9 cellular contexts compared by ENCODE assay signal in genomic region chr1:149846600-149847466, GRCh38. TPM values are rescaled to one million over a fixed set of nuclear protein-coding genes. Genes with fewer than 3 reads are reported as not detected.
DNase-seq lines count a peak whose midpoint lies in the region; ATAC-seq and TF ChIP-seq lines count a peak whose summit lies in the region.
"Had no signal": no experiment of that assay in that cellular context is flagged by ENCODE, and none has a peak within 500 bp of the region (broad histone marks: within the 10 kb centered on the region; RNA-seq: fewer than 3 reads in every experiment).

No MANE protein-coding gene starts in this region.

- H2BK20ac ChIP-seq in IMR-90 (ENCODE audit: low read depth, low read length) = no peak overlapping the region

- H3K4ac ChIP-seq in IMR-90 (ENCODE audit: low read depth, low read length) = no peak overlapping the region

- intact Hi-C loops in Calu3 (cut with micrococcal nuclease; ENCODE audit: unreplicated experiment) (no loop called here), IMR-90 (cut with micrococcal nuclease) (no loop called here), natural killer cell (cut with micrococcal nuclease) (no loop called here)

- CTCF ChIA-PET in Calu3 (lab: Charles Lee) = no interaction called here
- CTCF ChIA-PET in IMR-90 (lab: Yijun Ruan, JAX) = no interaction called here
- CTCF ChIA-PET in activated CD8-positive, alpha-beta T cell treated with anti-CD3 and anti-CD28 coated beads, Interleukin-2, amount 10 ng/mL, durations not matched to agents 7 days and 5 days (lab: Charles Lee) = no interaction called here

- no peak overlapping the region for H2BK5ac ChIP-seq in IMR-90 (ENCODE audit: low read depth, low read length, poor library complexity, severe bottlenecking)

- peaks cover 3% of the 10 kb centered on the region for H3K36me3 ChIP-seq in IMR-90 (ENCODE audit: control insufficient read depth, insufficient read depth, low read length)

- H3K36me3 Mint-ChIP-seq in Calu3 (ENCODE audit: insufficient read depth, unreplicated experiment) (peaks cover 68% of the 10 kb centered on the region), natural killer cell (no peaks in the 10 kb centered on the region)
- peaks cover 56% of the 10 kb centered on the region for H3K36me3 Mint-ChIP-seq in activated CD8-positive, alpha-beta T cell treated with anti-CD3 and anti-CD28 coated beads, Interleukin-2, amount 10 ng/mL, durations not matched to agents 7 days and 5 days (ENCODE audit: low read depth)

- H3K9me3 Mint-ChIP-seq in Calu3 (ENCODE audit: low read depth, unreplicated experiment) = no peaks in the 10 kb centered on the region
- H3K9me3 Mint-ChIP-seq in activated CD8-positive, alpha-beta T cell treated with anti-CD3 and anti-CD28 coated beads, Interleukin-2, amount 10 ng/mL, durations not matched to agents 7 days and 5 days (ENCODE audit: insufficient read depth) = no peaks in the 10 kb centered on the region
- H3K9me3 Mint-ChIP-seq in natural killer cell = no peaks in the 10 kb centered on the region

- no peak for TF ChIP-seq RAD21 in IMR-90 (IDR thresholded peaks at IDR 0.05; ENCODE audit: low read length)

- H3K79me1 ChIP-seq in IMR-90 (ENCODE audit: low read depth in 1 of 2, low read length in 2 of 2) = peaks cover 26 to 51% of the 10 kb centered on the region in 2 experiments

- H3K4me3 ChIP-seq in IMR-90 (ENCODE audit: insufficient read depth, low read depth, low read length) = no peak overlapping the region
- H3K4me3 ChIP-seq: mucosa of descending colon had no signal

- no TSS peak for BruUV-seq in Calu3 (replicated peaks; lab: Mats Ljungman, UMichigan)
- no TSS peak for BruUV-seq in IMR-90 (replicated peaks; lab: Mats Ljungman, UMichigan)

- no peak overlapping the region for H4K5ac ChIP-seq in IMR-90 (ENCODE audit: low read depth, low read length)

- H3K9ac ChIP-seq in IMR-90 (ENCODE audit: low read depth, low read length) = no peak overlapping the region

- no peak for TF ChIP-seq CTCF in Calu3 (IDR thresholded peaks at IDR 0.05; ENCODE audit: unreplicated experiment)
- no peak for TF ChIP-seq CTCF in IMR-90 (conservative IDR thresholded peaks at IDR 0.05; ENCODE audit: low read depth, low read length)
- no peak for TF ChIP-seq CTCF in natural killer cell (IDR thresholded peaks at IDR 0.05)

- no peak overlapping the region for H2AFZ ChIP-seq in IMR-90 (replicated peaks; ENCODE audit: low read length, poor library complexity)

- no peak overlapping the region for H2AK9ac ChIP-seq in IMR-90 (replicated peaks; ENCODE audit: low read depth, low read length, poor library complexity)

- H3K4me1 Mint-ChIP-seq in Calu3 (ENCODE audit: low read depth, unreplicated experiment) (peaks cover 53% of the 10 kb centered on the region), natural killer cell (peaks cover 45 to 63% of the 10 kb centered on the region in 2 donors)
- peaks cover 43% of the 10 kb centered on the region for H3K4me1 Mint-ChIP-seq in activated CD8-positive, alpha-beta T cell treated with anti-CD3 and anti-CD28 coated beads, Interleukin-2, amount 10 ng/mL, durations not matched to agents 7 days and 5 days (ENCODE audit: low read depth)

- peaks cover 10% of the 10 kb centered on the region for H3K4me1 ChIP-seq in IMR-90 (ENCODE audit: control insufficient read depth, insufficient read depth, low read length)

- dilution Hi-C loops in IMR-90 (cut with HindIII; ENCODE audit: low sequenced_read_pairs, unreplicated experiment) = no loop called here

- H3K23ac ChIP-seq in IMR-90 (ENCODE audit: low read depth, low read length) = no peak overlapping the region

- H3K9me1 ChIP-seq in IMR-90 (ENCODE audit: insufficient read depth, low read length) = peaks cover 3% of the 10 kb centered on the region; the same call in 1 of the 2 replicates

- no peak overlapping the region for H3K4me2 ChIP-seq in IMR-90 (ENCODE audit: low read depth, low read length)

- no peak overlapping the region for H4K91ac ChIP-seq in IMR-90 (ENCODE audit: insufficient read depth, low read depth, low read length)

- H3K9me3 ChIP-seq in IMR-90 (ENCODE audit: control insufficient read depth, insufficient read depth, low read length) = no peaks in the 10 kb centered on the region
- H3K9me3 ChIP-seq: mucosa of descending colon had no signal

- H3K27ac ChIP-seq in IMR-90 (ENCODE audit: insufficient read depth, low read length) = no peak overlapping the region

- WGBS in IMR-90 (ENCODE audit: extremely low coverage in 2 of 2, insufficient read length in 1 of 2), 2 experiments = 86% methylated on average over 1 of the region's 3 CpGs; no CpG with 5 or more reads in 1 of the 2 experiments

- H3K27me3 Mint-ChIP-seq in Calu3 (ENCODE audit: unreplicated experiment) (no peaks in the 10 kb centered on the region), natural killer cell (ENCODE audit: low read depth in 2 of 2) (no peaks in the 10 kb centered on the region)
- no peaks in the 10 kb centered on the region for H3K27me3 Mint-ChIP-seq in activated CD8-positive, alpha-beta T cell treated with anti-CD3 and anti-CD28 coated beads, Interleukin-2, amount 10 ng/mL, durations not matched to agents 7 days and 5 days (ENCODE audit: low read depth)

- H3K14ac ChIP-seq in IMR-90 (replicated peaks; ENCODE audit: low read depth, low read length) = no peak overlapping the region

- peak overlapping the region; percentile 53 for H3K4me3 Mint-ChIP-seq in Calu3 (ENCODE audit: low read depth, unreplicated experiment)
- peak overlapping the region; percentile 7 for H3K4me3 Mint-ChIP-seq in activated CD8-positive, alpha-beta T cell treated with anti-CD3 and anti-CD28 coated beads, Interleukin-2, amount 10 ng/mL, durations not matched to agents 7 days and 5 days
- no peak overlapping the region for H3K4me3 Mint-ChIP-seq in natural killer cell

- H3K27ac Mint-ChIP-seq in Calu3 (ENCODE audit: unreplicated experiment) (peak overlapping the region; percentile 84), natural killer cell (peak overlapping the region; percentile 2 to 92)
- peak overlapping the region; percentile 79 for H3K27ac Mint-ChIP-seq in activated CD8-positive, alpha-beta T cell treated with anti-CD3 and anti-CD28 coated beads, Interleukin-2, amount 10 ng/mL, durations not matched to agents 7 days and 5 days

- no peak overlapping the region for H3K18ac ChIP-seq in IMR-90 (ENCODE audit: low read depth, low read length)

- no peak overlapping the region for H2BK15ac ChIP-seq in IMR-90 (ENCODE audit: low read depth, low read length)

- H2AK5ac ChIP-seq in IMR-90 (ENCODE audit: low read depth, low read length) = no peak overlapping the region

- no peak overlapping the region for H3K56ac ChIP-seq in IMR-90 (ENCODE audit: extremely low read depth, insufficient read depth, low read length)

- no peak overlapping the region for H2BK120ac ChIP-seq in IMR-90 (ENCODE audit: low read depth, low read length)

- H3K27me3 ChIP-seq in IMR-90 (ENCODE audit: control insufficient read depth, insufficient read depth, low read length) = no peaks in the 10 kb centered on the region

- POLR2A ChIA-PET in IMR-90 (lab: Charles Lee; ENCODE audit: unreplicated experiment) = no interaction called here
- POLR2A ChIA-PET in activated CD8-positive, alpha-beta T cell treated with anti-CD3 and anti-CD28 coated beads, Interleukin-2, amount 10 ng/mL, durations not matched to agents 7 days and 5 days (lab: Charles Lee) = interaction anchor here (4.8 kb wide), 1 partner anchor 40 kb away, joined by 310 read pairs; a partner anchor contains a TSS

- no peak for TF ChIP-seq POLR2A in IMR-90 (IDR thresholded peaks at IDR 0.05; ENCODE audit: low read depth, low read length)

- DNase-seq in Calu3 (no peak), IMR-90 (no peak), natural killer cell (no peak), NCI-H748 (lab: John Stamatoyannopoulos, UW; ENCODE audit: unreplicated experiment) (no peak)
- DNase-seq in activated CD8-positive, alpha-beta T cell treated with anti-CD3 and anti-CD28 coated beads, Interleukin-2, amount 10 ng/mL, durations not matched to agents 7 days and 5 days = peak; percentile 18
- DNase-seq in stimulated activated CD8-positive, alpha-beta memory T cell treated with anti-CD3 and anti-CD28 coated beads, Interleukin-4, amount 100 ng/mL, for 48 hours = no peak
- DNase-seq: NCI-H1417 had no signal

- H4K8ac ChIP-seq in IMR-90 (ENCODE audit: low read depth in 2 of 2, low read length in 2 of 2) = no peak overlapping the region; a peak in 1 of 4 replicates

- in situ Hi-C loops in IMR-90 (cut with MboI; ENCODE audit: low sequenced_read_pairs) = no loop called here

- H4K20me1 ChIP-seq in IMR-90 (ENCODE audit: insufficient read depth, low read length) = peaks cover 6% of the 10 kb centered on the region; the same call in 1 of the 2 replicates

- ATAC-seq in IMR-90 (ENCODE audit: low read depth) (no peak), natural killer cell (no peak), GM19467 (IDR thresholded peaks at IDR 0.05; ENCODE audit: unreplicated experiment) (no peak)
- no peak for ATAC-seq in activated CD8-positive, alpha-beta T cell treated with anti-CD3 and anti-CD28 coated beads, Interleukin-2, amount 10 ng/mL, durations not matched to agents 7 days and 5 days
- ATAC-seq: mucosa of descending colon had no signal

TF ChIP-seq in IMR-90, 13 proteins besides CTCF, POLR2A, EP300 and RAD21:
- no peak for TF ChIP-seq CHD1 (IDR thresholded peaks at IDR 0.05; ENCODE audit: low read depth, low read length)
- no peak for TF ChIP-seq SMC3 (IDR thresholded peaks at IDR 0.05; ENCODE audit: low read depth, low read length)
- no peak for TF ChIP-seq RCOR1 (IDR thresholded peaks at IDR 0.05; ENCODE audit: insufficient replicate concordance, low read length)
- no peak for TF ChIP-seq CEBPB (IDR thresholded peaks at IDR 0.05; ENCODE audit: low read depth, low read length)
- no peak for TF ChIP-seq RFX5 (IDR thresholded peaks at IDR 0.05; ENCODE audit: low read depth, low read length)
- peak; percentile 88 for TF ChIP-seq MAFK (IDR thresholded peaks at IDR 0.05; ENCODE audit: low read depth, low read length)
- TF ChIP-seq BHLHE40 (IDR thresholded peaks at IDR 0.05; ENCODE audit: low read depth, low read length) = no peak
- no peak for TF ChIP-seq MAZ (IDR thresholded peaks at IDR 0.05; ENCODE audit: borderline replicate concordance, low read depth, low read length)
- TF ChIP-seq NFE2L2 (IDR thresholded peaks at IDR 0.05; ENCODE audit: low read depth, low read length) = no peak

RNA-seq across cellular contexts. Expression of gene BOLA1, which starts 52.5 kb away (rescaled TPM):
- total RNA-seq in Calu3 (2022) (13.5 and 15.5 TPM in 2 replicates), IMR-90 (2012; rRNA removed) (3.4 and 4.4 TPM in 2 replicates), natural killer cell (1 to 10 TPM; 7.0 to 8.3 (median 7.9) TPM)
- polyA plus RNA-seq in IMR-90 (2012; rRNA removed) = 12.6 and 14.2 TPM in 2 replicates
- 19.5 and 20.0 TPM in 2 replicates for polyA plus RNA-seq in IMR-90 (2012; cell fraction: cytosol; rRNA removed)
- 14.7 and 18.9 TPM in 2 replicates for polyA plus RNA-seq in IMR-90 (2012; cell fraction: nucleus; rRNA removed; ENCODE audit: low replicate concordance)
- total RNA-seq in activated CD8-positive, alpha-beta T cell treated with anti-CD3 and anti-CD28 coated beads, Interleukin-2, amount 10 ng/mL, durations not matched to agents 7 days and 5 days = 10 to 100 TPM; 20.8 to 24.5 TPM
